In the genomic region with DNA sequence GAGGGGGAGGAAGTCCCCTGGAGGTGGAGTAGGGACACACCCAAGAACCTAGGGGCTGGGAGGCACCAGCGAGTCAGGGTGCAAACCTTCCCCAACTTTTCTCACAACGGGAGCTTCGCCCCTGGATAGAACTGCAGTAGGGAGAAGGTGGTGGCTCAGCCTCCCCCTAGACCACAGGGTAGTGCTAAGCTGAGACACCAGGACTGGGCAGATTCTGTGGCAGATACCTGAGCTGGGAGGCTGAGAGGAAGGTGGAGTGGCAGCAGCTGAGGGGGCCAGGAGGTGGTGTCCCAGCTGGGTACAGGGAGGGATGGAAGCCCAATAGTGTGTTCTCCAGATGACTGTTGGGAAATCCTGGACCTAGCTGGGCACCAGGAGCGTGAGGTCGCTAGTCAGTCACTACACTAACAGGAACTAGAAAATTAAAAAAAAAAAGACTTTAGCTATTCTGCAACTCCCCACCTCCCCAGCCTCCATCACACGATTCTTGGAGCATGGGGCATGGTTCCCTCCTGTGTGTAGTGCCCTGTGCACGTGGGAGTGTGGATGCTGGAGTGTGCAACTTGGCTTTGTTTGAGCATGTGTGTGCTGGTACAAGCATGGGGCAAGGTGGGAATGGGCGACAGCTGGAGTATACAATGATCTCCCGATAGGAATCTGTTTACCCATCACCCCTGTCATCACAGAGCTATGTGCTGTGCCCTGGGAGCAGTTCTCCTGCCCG, we compare ENCODE assay signal across 20 cellular contexts. TPM values are rescaled to one million over a fixed set of nuclear protein-coding genes. Genes with fewer than 3 reads are reported as not detected.
DNase-seq lines count a peak whose midpoint lies in the region; ATAC-seq and TF ChIP-seq lines count a peak whose summit lies in the region.
"Had no signal": no experiment of that assay in that cellular context is flagged by ENCODE, and none has a peak within 500 bp of the region (broad histone marks: within the 10 kb centered on the region; RNA-seq: fewer than 3 reads in every experiment).

No MANE protein-coding gene starts in this region.

- H3K4me1 ChIP-seq in Panc1 (ENCODE audit: control insufficient read depth, insufficient read depth, low read length) (no peaks in the 10 kb centered on the region), hepatocyte (ENCODE audit: insufficient read depth) (peaks cover 22% of the 10 kb centered on the region)

- CTCF ChIA-PET in Panc1 (lab: Charles Lee), result no interaction called here

- ATAC-seq in Panc1 (0 out of 2 replicates have a peak, but pooled peaks have one; percentile 21), HG02763 (IDR thresholded peaks at IDR 0.05; ENCODE audit: unreplicated experiment) (no peak)

- no peak overlapping the region for H2AFZ ChIP-seq in hepatocyte

- no peak overlapping the region for H3K4me2 ChIP-seq in hepatocyte

- intact Hi-C loops in Panc1 (cut with micrococcal nuclease; ENCODE audit: unreplicated experiment), result no loop called here

- WGBS in hepatocyte (ENCODE audit: low lambda C conversion rate, missing lambda C conversion rate), result 81% methylated on average over 10 of the region's 10 CpGs

- TF ChIP-seq CTCF in Panc1 (IDR thresholded peaks at IDR 0.05) (no peak), hepatocyte (IDR thresholded peaks at IDR 0.05; ENCODE audit: poor library complexity) (no peak)

- H3K27me3 ChIP-seq in Panc1 (ENCODE audit: control insufficient read depth, insufficient read depth, low read length) (no peaks in the 10 kb centered on the region; the same call in 1 of the 2 replicates), hepatocyte (no peaks in the 10 kb centered on the region)
- H3K27me3 ChIP-seq: MG63 had no signal

- in situ Hi-C loops in Panc1 (cut with HindIII; ENCODE audit: low pct_unique_long_range_greater_than_20kb, low sequenced_read_pairs), result no loop called here

- H3K79me2 ChIP-seq in hepatocyte, result no peaks in the 10 kb centered on the region

- H3K27ac ChIP-seq in Panc1 (ENCODE audit: low read length) (no peak overlapping the region), hepatocyte (peak overlapping the region; percentile 68)

- H3K36me3 ChIP-seq in Panc1 (ENCODE audit: control insufficient read depth, insufficient read depth, low read length) (no peaks in the 10 kb centered on the region), hepatocyte (replicated peaks; ENCODE audit: insufficient read depth, low read depth) (no peaks in the 10 kb centered on the region)
- H3K36me3 ChIP-seq: MG63 had no signal

- no peaks in the 10 kb centered on the region for H4K20me1 ChIP-seq in hepatocyte (ENCODE audit: insufficient read depth, poor library complexity, severe bottlenecking)

- DNase-seq in activated effector memory CD4-positive, alpha-beta T cell treated with anti-CD3 and anti-CD28 coated beads, Interleukin-2, amount 50 U/mL, for 16 hours, result peak; percentile 43
- DNase-seq in activated effector memory CD4-positive, alpha-beta T cell treated with Interleukin-2 at 50 U/mL for 16 hours, result no peak
- DNase-seq in Panc1 (ENCODE audit: low read depth, low spot score) (no peak), hepatocyte (ENCODE audit: low spot score) (no peak), ureter (ENCODE audit: low spot score) (peak; percentile 4), NCI-H146 (lab: John Stamatoyannopoulos, UW) (no peak), activated T-cell treated with anti-CD3 and anti-CD28 coated beads for 4 hours (no peak)
- DNase-seq: CD4-positive, alpha-beta T cell; GOT3; HCEC 1CT; KG1; MG63; NCI-H1105 treated with DMSO at 0.1 percent for 48 hours; NCI-H2029; NCI-H446; NCI-H524 treated with DMSO at 0.1 percent for 48 hours; SHP77 treated with DMSO at 0.1 percent for 48 hours had no signal

- no peaks in the 10 kb centered on the region for H3K9me2 ChIP-seq in hepatocyte (replicated peaks; ENCODE audit: insufficient read depth)

- H3K9me3 ChIP-seq in Panc1 (ENCODE audit: control insufficient read depth, insufficient read depth, low read depth, low read length) (no peaks in the 10 kb centered on the region), hepatocyte (ENCODE audit: low read depth) (no peaks in the 10 kb centered on the region)
- H3K9me3 ChIP-seq: MG63 had no signal

- no TSS peak for BruUV-seq in Panc1 (replicated peaks; lab: Mats Ljungman, UMichigan)

- H3K4me3 ChIP-seq in Panc1 (ENCODE audit: low read depth in 2 of 2, low read length in 2 of 2), result no peak overlapping the region
- H3K4me3 ChIP-seq in hepatocyte, result no peak overlapping the region
- H3K4me3 ChIP-seq: MG63 had no signal

- POLR2A ChIA-PET in Panc1 (lab: Charles Lee), result no interaction called here

RNA-seq across cellular contexts. Expression of a gene that starts 8.7 kb away (rescaled TPM):
- total RNA-seq in Panc1 (2021; ENCODE audit: unreplicated experiment), result not detected
- 0.12 TPM for polyA plus RNA-seq in Panc1 (2012; ENCODE audit: insufficient read length)
- 3.5 and 5.9 TPM in 2 replicates for total RNA-seq in hepatocyte
- 3.7 and 8.5 TPM in 2 replicates for polyA plus RNA-seq in hepatocyte
- total RNA-seq in ureter, result 27.7 TPM
- total RNA-seq: A172; CD4-positive, alpha-beta T cell had no signal
- polyA plus RNA-seq: BJ had no signal

RNA-seq across cellular contexts. Expression of a gene that starts 39.3 kb away (rescaled TPM):
- not detected for total RNA-seq in Panc1 (2021; ENCODE audit: unreplicated experiment)
- polyA plus RNA-seq in Panc1 (2012; ENCODE audit: insufficient read length), result not detected
- total RNA-seq in hepatocyte, result not detected in 2 replicates
- not detected in 2 replicates for polyA plus RNA-seq in hepatocyte
- total RNA-seq in ureter, result not detected
- total RNA-seq: CD4-positive, alpha-beta T cell had no signal
- polyA plus RNA-seq: BJ had no signal

RNA-seq across cellular contexts. Expression of a gene that starts 39.4 kb away (rescaled TPM):
- total RNA-seq in Panc1 (2021; ENCODE audit: unreplicated experiment) (0.54 TPM), hepatocyte (7.4 and 14.8 TPM in 2 replicates), ureter (55.9 TPM)
- polyA plus RNA-seq in Panc1 (2012; ENCODE audit: insufficient read length), result 2.9 TPM
- polyA plus RNA-seq in hepatocyte, result 23.0 and 29.6 TPM in 2 replicates

RNA-seq across cellular contexts. Expression of a gene that starts 45.0 kb away (rescaled TPM):
- not detected for total RNA-seq in Panc1 (2021; ENCODE audit: unreplicated experiment)
- polyA plus RNA-seq in Panc1 (2012; ENCODE audit: insufficient read length), result not detected
- total RNA-seq in hepatocyte, result not detected in 2 replicates
- polyA plus RNA-seq in hepatocyte, result not detected in 2 replicates
- not detected for total RNA-seq in ureter
- total RNA-seq: A172; CD4-positive, alpha-beta T cell had no signal
- polyA plus RNA-seq: BJ had no signal

Comparison
In these comparisons a context has a peak if more than half of its experiments do, and no peak if none do; other contexts are left out.
1. DNase-seq: peak in activated effector memory CD4-positive, alpha-beta T cell treated with anti-CD3 and anti-CD28 coated beads, Interleukin-2, amount 50 U/mL, for 16 hours (single experiment) and ureter (single experiment); none in activated effector memory CD4-positive, alpha-beta T cell treated with Interleukin-2 at 50 U/mL for 16 hours (single experiment), Panc1 (single experiment), hepatocyte (single experiment), NCI-H146 (single experiment) and activated T-cell treated with anti-CD3 and anti-CD28 coated beads for 4 hours (single experiment).